Comparison of ENCODE assay signal across 28 cellular contexts in the genomic region with DNA sequence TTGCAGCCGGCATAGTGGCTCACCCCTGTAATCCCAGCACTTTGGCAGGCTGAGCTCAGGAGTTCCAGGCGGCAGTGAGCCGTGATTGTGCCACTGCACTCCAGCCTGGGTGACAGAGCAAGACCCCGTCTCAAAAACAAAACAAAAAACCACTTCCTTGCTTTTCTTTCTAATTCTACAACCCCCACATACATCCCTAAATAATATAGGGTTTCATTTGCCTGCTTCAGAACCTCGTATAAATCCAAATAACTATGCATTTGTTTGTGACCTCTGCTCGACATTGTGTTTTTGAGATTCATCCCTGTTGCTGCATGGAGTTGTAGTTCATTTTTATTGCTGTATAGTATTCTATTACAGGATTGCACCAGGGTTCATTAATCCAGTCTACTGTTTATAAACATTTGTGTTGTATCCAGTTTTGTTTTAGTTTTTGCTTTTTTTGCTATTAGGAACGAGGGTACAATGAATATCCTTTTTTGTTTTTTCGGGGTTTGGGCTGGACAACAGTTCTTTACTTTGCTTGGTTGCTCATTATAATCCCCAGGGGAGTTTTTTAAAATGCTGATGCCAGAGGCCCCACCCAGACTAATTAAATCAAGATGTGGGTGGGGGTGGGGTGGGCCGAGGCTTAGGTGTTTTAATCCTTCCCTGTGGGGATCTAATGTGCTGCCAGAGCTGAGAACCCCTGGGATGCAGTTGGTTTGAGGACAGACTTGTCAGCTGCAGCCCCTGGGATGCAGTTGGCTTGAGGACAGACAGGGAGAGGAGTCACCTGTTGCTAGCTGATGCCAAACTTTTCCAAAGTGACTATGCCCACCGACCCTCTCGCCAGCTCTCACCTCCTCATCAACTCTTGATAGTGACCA. TPM values are rescaled to one million over a fixed set of nuclear protein-coding genes. Genes with fewer than 3 reads are reported as not detected.
DNase-seq lines count a peak whose midpoint lies in the region; ATAC-seq, FAIRE-seq and TF ChIP-seq lines count a peak whose summit lies in the region.
"Had no signal": no experiment of that assay in that cellular context is flagged by ENCODE, and none has a peak within 500 bp of the region (broad histone marks: within the 10 kb centered on the region; RNA-seq: fewer than 3 reads in every experiment).

No MANE protein-coding gene starts in this region.

- no peak overlapping the region for H4K8ac ChIP-seq in H1 (ENCODE audit: extremely low read depth, insufficient read depth, low read length)

- H3K4me1 ChIP-seq in H1 (replicated peaks in 1 of 4; ENCODE audit: control insufficient read depth in 3 of 4, insufficient read depth in 4 of 4, low read length in 3 of 4) (peaks cover 6 to 32% (median 22%) of the 10 kb centered on the region in 4 experiments), smooth muscle cell (ENCODE audit: low read depth) (peaks cover 23% of the 10 kb centered on the region)

- TF ChIP-seq CTCF in H1 (IDR thresholded peaks at IDR 0.05; ENCODE audit: control extremely low read depth in 1 of 3, insufficient read depth in 1 of 3, low read depth in 1 of 3, low read length in 3 of 3) (no peak), smooth muscle cell (IDR thresholded peaks at IDR 0.05; ENCODE audit: borderline replicate concordance, insufficient read depth, poor library complexity, severe bottlenecking) (no peak)

- H3K4me3 ChIP-seq in H1 (ENCODE audit: extremely low read depth in 1 of 4, insufficient read depth in 2 of 4, low read depth in 3 of 4, low read length in 4 of 4): peak overlapping the region in 1 of 4 experiments; percentile 1; a peak in 1 of 8 replicates
- no peak overlapping the region for H3K4me3 ChIP-seq in smooth muscle cell
- H3K4me3 ChIP-seq: adrenal gland, lower lobe of right lung, mucosa of descending colon, right atrium auricular region, upper lobe of right lung had no signal

- ATAC-seq in stimulated activated memory B cell treated with anti-CD40 and anti-IgM and Interleukin-4, amounts not matched to agents 10 μg/mL and 1 μg/mL and 100 μg/mL, for 72 hours: no peak
- no peak for ATAC-seq in GM19035 (IDR thresholded peaks at IDR 0.05; ENCODE audit: unreplicated experiment)
- ATAC-seq: lower lobe of right lung, mucosa of descending colon, upper lobe of right lung had no signal

- WGBS in H1 (ENCODE audit: extremely low coverage in 1 of 2, insufficient coverage in 1 of 2, insufficient read length in 1 of 2, insufficient replicate concordance in 2 of 2, low coverage in 1 of 2, low lambda C conversion rate in 2 of 2, missing lambda C conversion rate in 1 of 2), 2 experiments: 78% methylated on average over 11 of the region's 11 CpGs; no CpG with 5 or more reads in 1 of the 2 experiments
- 80% methylated on average over 11 of the region's 11 CpGs for WGBS in smooth muscle cell (ENCODE audit: low lambda C conversion rate)

- peaks cover 2% of the 10 kb centered on the region in 2 experiments for H4K20me1 ChIP-seq in H1 (replicated peaks in 1 of 2; ENCODE audit: control insufficient read depth in 1 of 2, insufficient read depth in 2 of 2, low read length in 2 of 2)
- peaks cover 18% of the 10 kb centered on the region for H4K20me1 ChIP-seq in smooth muscle cell (ENCODE audit: low read depth)

- peaks cover 2% of the 10 kb centered on the region; the same call in 1 of the 2 replicates for H3K79me1 ChIP-seq in H1 (ENCODE audit: low read depth, low read length)

- POLR2A ChIA-PET in H1 (lab: Charles Lee; ENCODE audit: partially characterized antibody): interaction anchor here (0.9 to 15.6 kb wide), 12 partner anchors 8 to 144 kb away, joined by 3 to 287 read pairs (median 6); no protein-coding TSS in a partner anchor

- H3K36me3 ChIP-seq in H1 (ENCODE audit: control insufficient read depth in 2 of 4, insufficient read depth in 4 of 4, low read length in 3 of 4) (peaks cover 0 to 8% (median 0%) of the 10 kb centered on the region in 4 experiments; a peak in 1 of 8 replicates), smooth muscle cell (ENCODE audit: low read depth) (no peaks in the 10 kb centered on the region)
- H3K36me3 ChIP-seq: adrenal gland, lower lobe of right lung, right atrium auricular region, upper lobe of right lung had no signal

- TF ChIP-seq RAD21 in H1 (IDR thresholded peaks at IDR 0.05 in 1 of 2, conservative IDR thresholded peaks at IDR 0.05 in 1 of 2; ENCODE audit: low read depth in 2 of 2, low read length in 2 of 2): no peak

- H3K4ac ChIP-seq in H1 (replicated peaks; ENCODE audit: insufficient read length, low read depth, low read length): no peak overlapping the region

- no peak for TF ChIP-seq POLR2A in H1 (IDR thresholded peaks at IDR 0.05; ENCODE audit: control extremely low read depth in 1 of 2, low read depth in 2 of 2, low read length in 2 of 2)

- H2BK15ac ChIP-seq in H1 (ENCODE audit: low read length): no peak overlapping the region

- H2BK5ac ChIP-seq in H1 (ENCODE audit: low read depth, low read length): no peak overlapping the region

- H3K23ac ChIP-seq in H1 (ENCODE audit: insufficient read length): no peak overlapping the region

- no peaks in the 10 kb centered on the region for H3K9me3 ChIP-seq in H1 (ENCODE audit: insufficient read depth in 2 of 2, low read depth in 1 of 2, low read length in 1 of 2)
- no peaks in the 10 kb centered on the region for H3K9me3 ChIP-seq in smooth muscle cell (replicated peaks; ENCODE audit: low read depth)
- H3K9me3 ChIP-seq: adrenal gland, lower lobe of right lung, mucosa of descending colon, right atrium auricular region, upper lobe of right lung had no signal

- peaks cover 32% of the 10 kb centered on the region for H3K4me1 Mint-ChIP-seq in activated naive CD4-positive, alpha-beta T cell treated with anti-CD3 and anti-CD28 coated beads, Interleukin-2, amount 50 U/mL, for 24 hours
- H3K4me1 Mint-ChIP-seq in IgD-negative memory B cell: peaks cover 3 to 12% (median 4%) of the 10 kb centered on the region in 3 donors
- H3K4me1 Mint-ChIP-seq in stimulated activated memory B cell treated with anti-CD40 and anti-IgM and Interleukin-4, amounts not matched to agents 10 μg/mL and 1 μg/mL and 100 μg/mL, for 72 hours: peaks cover 28% of the 10 kb centered on the region

- peaks cover 12% of the 10 kb centered on the region for H3K23me2 ChIP-seq in H1 (ENCODE audit: low read depth, low read length)

- FAIRE-seq in H1 (lab: Jason Lieb, UNC): no peak
- FAIRE-seq: GM12892, H54 had no signal

- no peak for TF ChIP-seq EP300 in H1 (IDR thresholded peaks at IDR 0.05; ENCODE audit: borderline replicate concordance in 1 of 2, low read depth in 2 of 2, low read length in 2 of 2)

- no peak overlapping the region for H3K14ac ChIP-seq in H1 (ENCODE audit: insufficient read length)

- H3K4me3 Mint-ChIP-seq in activated naive CD4-positive, alpha-beta T cell treated with anti-CD3 and anti-CD28 coated beads, Interleukin-2, amount 50 U/mL, for 24 hours: no peak overlapping the region
- H3K4me3 Mint-ChIP-seq in IgD-negative memory B cell: peak overlapping the region in 3 of 4 donors; percentile 32 to 84 (median 39)
- H3K4me3 Mint-ChIP-seq in stimulated activated memory B cell treated with anti-CD40 and anti-IgM and Interleukin-4, amounts not matched to agents 10 μg/mL and 1 μg/mL and 100 μg/mL, for 72 hours: no peak overlapping the region
- H3K4me3 Mint-ChIP-seq: activated T-cell treated with anti-CD3 and anti-CD28 coated beads, Interleukin-2, amount 50 U/mL, for 24 hours had no signal

- no peak overlapping the region for H4K91ac ChIP-seq in H1 (replicated peaks; ENCODE audit: insufficient read length, low read length)

- H3K18ac ChIP-seq in H1 (ENCODE audit: extremely low read depth, low read length): no peak overlapping the region; the same call in 1 of the 2 replicates

- H3K4me2 ChIP-seq in H1 (ENCODE audit: insufficient read depth in 1 of 2, low read depth in 2 of 2, low read length in 2 of 2) (peak overlapping the region in 1 of 2 experiments; percentile 78; a peak in 1 of 4 replicates), smooth muscle cell (no peak overlapping the region)

- H3K27me3 ChIP-seq in H1 (replicated peaks in 1 of 4; ENCODE audit: control insufficient read depth in 3 of 4, extremely low read depth in 1 of 4, insufficient read depth in 3 of 4, low read length in 3 of 4) (peaks cover 0 to 17% (median 15%) of the 10 kb centered on the region in 4 experiments; a peak in 6 of 7 replicates), smooth muscle cell (ENCODE audit: low read depth) (no peaks in the 10 kb centered on the region)
- H3K27me3 ChIP-seq: adrenal gland, brain microvascular endothelial cell, right atrium auricular region, upper lobe of right lung had no signal

- peaks cover 0 to 8% of the 10 kb centered on the region in 2 experiments; a peak in 2 of 4 replicates for H3K79me2 ChIP-seq in H1 (ENCODE audit: control insufficient read depth in 1 of 2, insufficient read depth in 2 of 2, low read length in 2 of 2)
- H3K79me2 ChIP-seq in smooth muscle cell (ENCODE audit: low read depth): peaks cover 26% of the 10 kb centered on the region

- H3F3A ChIP-seq in smooth muscle cell (ENCODE audit: low read depth): peaks cover under 1% of the 10 kb centered on the region

- no peak overlapping the region for H2AFZ ChIP-seq in H1 (ENCODE audit: low read length)
- no peak overlapping the region for H2AFZ ChIP-seq in smooth muscle cell (ENCODE audit: low read depth)

- H3K36me3 Mint-ChIP-seq in activated naive CD4-positive, alpha-beta T cell treated with anti-CD3 and anti-CD28 coated beads, Interleukin-2, amount 50 U/mL, for 24 hours: no peaks in the 10 kb centered on the region
- H3K36me3 Mint-ChIP-seq in IgD-negative memory B cell: no peaks in the 10 kb centered on the region
- H3K36me3 Mint-ChIP-seq in stimulated activated memory B cell treated with anti-CD40 and anti-IgM and Interleukin-4, amounts not matched to agents 10 μg/mL and 1 μg/mL and 100 μg/mL, for 72 hours: no peaks in the 10 kb centered on the region

- H3K9ac ChIP-seq in H1 (replicated peaks in 1 of 4; ENCODE audit: extremely low read depth in 1 of 4, low read depth in 3 of 4, low read length in 3 of 4): no peak overlapping the region; a peak in 1 of 7 replicates
- H3K9ac ChIP-seq in smooth muscle cell (ENCODE audit: low read depth): no peak overlapping the region

- H2AK5ac ChIP-seq in H1 (ENCODE audit: low read depth, low read length): no peak overlapping the region

- H4K5ac ChIP-seq in H1 (ENCODE audit: insufficient read length, low read depth, low read length): no peak overlapping the region

- DNase-seq in activated naive CD4-positive, alpha-beta T cell treated with Interleukin-2 at 50 U/mL for 16 hours: no peak
- DNase-seq in H1 (ENCODE audit: low read depth in 1 of 2, low spot score in 2 of 2) (no peak), smooth muscle cell (lab: John Stamatoyannopoulos, UW; ENCODE audit: unreplicated experiment) (no peak), iPS-NIHi7 (ENCODE audit: extremely low spot score) (no peak)
- DNase-seq: ACHN; activated CD4-positive, alpha-beta T cell treated with anti-CD3 and anti-CD28 coated beads for 48 hours; activated gamma-delta T cell treated with Interleukin-2 at 50 U/mL for 16 hours; adrenal gland; brain microvascular endothelial cell; kidney glomerular epithelial cell; lower lobe of right lung; mucosa of descending colon; NCI-H1092; NCI-H1694 treated with DMSO at 0.1 percent for 48 hours; NCI-H2171 treated with DMSO at 0.1 percent for 48 hours; NCI-H748 treated with DMSO at 0.1 percent for 48 hours; stimulated activated CD4-positive, alpha-beta T cell treated with anti-CD3 and anti-CD28 coated beads, Interleukin-2, amount 100 ng/mL, for 48 hours; upper lobe of right lung had no signal

- CTCF ChIA-PET in H1 (lab: Charles Lee; ENCODE audit: partially characterized antibody): interaction anchor here (1.0 to 21.7 kb wide), 19 partner anchors 9 to 199 kb away, joined by 3 to 514 read pairs (median 6); partner anchors contain the start of genes PEDS1 and UBE2V1

- H2BK120ac ChIP-seq in H1 (replicated peaks; ENCODE audit: low read depth, low read length): no peak overlapping the region

- no peak overlapping the region for H2BK20ac ChIP-seq in H1 (ENCODE audit: low read length)

- no peaks in the 10 kb centered on the region for H3K9me3 Mint-ChIP-seq in activated naive CD4-positive, alpha-beta T cell treated with anti-CD3 and anti-CD28 coated beads, Interleukin-2, amount 50 U/mL, for 24 hours
- no peaks in the 10 kb centered on the region for H3K9me3 Mint-ChIP-seq in IgD-negative memory B cell
- no peaks in the 10 kb centered on the region for H3K9me3 Mint-ChIP-seq in stimulated activated memory B cell treated with anti-CD40 and anti-IgM and Interleukin-4, amounts not matched to agents 10 μg/mL and 1 μg/mL and 100 μg/mL, for 72 hours
- H3K9me3 Mint-ChIP-seq: activated T-cell treated with anti-CD3 and anti-CD28 coated beads, Interleukin-2, amount 50 U/mL, for 24 hours; CD14-positive monocyte had no signal

- H3K27me3 Mint-ChIP-seq in activated naive CD4-positive, alpha-beta T cell treated with anti-CD3 and anti-CD28 coated beads, Interleukin-2, amount 50 U/mL, for 24 hours: no peaks in the 10 kb centered on the region
- peaks cover 2% of the 10 kb centered on the region for H3K27me3 Mint-ChIP-seq in IgD-negative memory B cell
- no peaks in the 10 kb centered on the region for H3K27me3 Mint-ChIP-seq in stimulated activated memory B cell treated with anti-CD40 and anti-IgM and Interleukin-4, amounts not matched to agents 10 μg/mL and 1 μg/mL and 100 μg/mL, for 72 hours

- H3K27ac Mint-ChIP-seq in activated naive CD4-positive, alpha-beta T cell treated with anti-CD3 and anti-CD28 coated beads, Interleukin-2, amount 50 U/mL, for 24 hours: peak overlapping the region; percentile 35
- H3K27ac Mint-ChIP-seq in IgD-negative memory B cell: peak overlapping the region in 2 of 3 donors; percentile 40 to 58
- H3K27ac Mint-ChIP-seq in stimulated activated memory B cell treated with anti-CD40 and anti-IgM and Interleukin-4, amounts not matched to agents 10 μg/mL and 1 μg/mL and 100 μg/mL, for 72 hours: peak overlapping the region; percentile 3
- H3K27ac Mint-ChIP-seq: activated T-cell treated with anti-CD3 and anti-CD28 coated beads, Interleukin-2, amount 50 U/mL, for 24 hours had no signal

- H2BK12ac ChIP-seq in H1 (ENCODE audit: low read depth, low read length): no peak overlapping the region

- no peak overlapping the region for H3K56ac ChIP-seq in H1 (replicated peaks; ENCODE audit: insufficient read length, low read depth, low read length)

- H3K27ac ChIP-seq in H1 (ENCODE audit: low read depth, low read length) (no peak overlapping the region), smooth muscle cell (ENCODE audit: low read depth) (no peak overlapping the region)
- H3K27ac ChIP-seq: adrenal gland, brain microvascular endothelial cell, lower lobe of right lung, right atrium auricular region, RWPE1, upper lobe of right lung had no signal

RNA-seq across cellular contexts. Expression of gene SNAI1, which starts 2.4 kb away (rescaled TPM):
- polyA plus RNA-seq in IgD-negative memory B cell: 0.63 TPM
- 6.5 and 7.7 TPM in 2 replicates for total RNA-seq in H1 (2021; fragmentation: NEBNext Ultra II Directional; extraction: Animal tissue kit (Norgen Biotek cat#: 25700))
- polyA plus RNA-seq in H1 (2011; rRNA removed): 8.0 and 10.6 TPM in 2 replicates
- polyA plus RNA-seq in H1 (2011; cell fraction: cytosol; rRNA removed): 2.0 TPM
- polyA plus RNA-seq in H1 (2011; cell fraction: nucleus; rRNA removed): 6.6 TPM
- 6.9 to 10.2 TPM (median 8.7 TPM) in 4 replicates for polyA plus RNA-seq in H1 (2012, experiment 1 of 2)
- polyA plus RNA-seq in H1 (2012, experiment 2 of 2): 10.4 TPM
- 6.9 TPM for polyA plus RNA-seq in H1 (2013, experiment 1 of 2)
- polyA plus RNA-seq in H1 (2013, experiment 2 of 2): 7.0 TPM
- polyA minus RNA-seq in H1 (2011; rRNA and poly(A)+ RNA removed): 1.3 and 2.7 TPM in 2 replicates
- 2.4 TPM for polyA minus RNA-seq in H1 (2011; cell fraction: cytosol; rRNA and poly(A)+ RNA removed)
- polyA minus RNA-seq in H1 (2011; cell fraction: nucleus; rRNA and poly(A)+ RNA removed): 7.8 TPM
- total RNA-seq in smooth muscle cell: 3.7 and 5.6 TPM in 2 replicates
- polyA plus RNA-seq in smooth muscle cell: 16.1 and 20.7 TPM in 2 replicates

RNA-seq across cellular contexts. Expression of gene RNF114, which starts 44.2 kb away (rescaled TPM):
- polyA plus RNA-seq in IgD-negative memory B cell (119 TPM), H1 (2011; rRNA removed) (89.9 and 158 TPM in 2 replicates), smooth muscle cell (80.5 and 87.2 TPM in 2 replicates)
- total RNA-seq in H1 (2021; fragmentation: NEBNext Ultra II Directional; extraction: Animal tissue kit (Norgen Biotek cat#: 25700)): 81.7 and 82.0 TPM in 2 replicates
- 160 TPM for polyA plus RNA-seq in H1 (2011; cell fraction: cytosol; rRNA removed)
- 99.9 TPM for polyA plus RNA-seq in H1 (2011; cell fraction: nucleus; rRNA removed)
- polyA plus RNA-seq in H1 (2012, experiment 1 of 2): 66.8 to 91.7 TPM (median 75.1 TPM) in 4 replicates
- 39.6 TPM for polyA plus RNA-seq in H1 (2012, experiment 2 of 2)
- polyA plus RNA-seq in H1 (2013, experiment 1 of 2): 51.2 TPM
- polyA plus RNA-seq in H1 (2013, experiment 2 of 2): 51.8 TPM
- polyA minus RNA-seq in H1 (2011; rRNA and poly(A)+ RNA removed): 62.2 and 63.1 TPM in 2 replicates
- 69.6 TPM for polyA minus RNA-seq in H1 (2011; cell fraction: cytosol; rRNA and poly(A)+ RNA removed)
- polyA minus RNA-seq in H1 (2011; cell fraction: nucleus; rRNA and poly(A)+ RNA removed): 40.6 TPM
- 54.2 and 62.7 TPM in 2 replicates for total RNA-seq in smooth muscle cell

Comparison
In these comparisons a context has a peak if more than half of its experiments do, and no peak if none do; other contexts are left out.
1. H3K4me3 Mint-ChIP-seq: peak in IgD-negative memory B cell (3 of 4); none in activated naive CD4-positive, alpha-beta T cell treated with anti-CD3 and anti-CD28 coated beads, Interleukin-2, amount 50 U/mL, for 24 hours (single experiment) and stimulated activated memory B cell treated with anti-CD40 and anti-IgM and Interleukin-4, amounts not matched to agents 10 μg/mL and 1 μg/mL and 100 μg/mL, for 72 hours (single experiment).
2. Peak in every context shown above with its lines, with median percentiles within 50 percentile points of each other: H3K27ac Mint-ChIP-seq.